Comparison of ENCODE assay signal across 15 cellular contexts in genomic region chr5:52928664-52929063, GRCh38.
A peak's percentile ranks its signal among the peaks of the same experiment; 100 is the strongest.
DNase-seq lines count a peak whose midpoint lies in the region; ATAC-seq and TF ChIP-seq lines count a peak whose summit lies in the region.
"Had no signal": no experiment of that assay in that cellular context is flagged by ENCODE, and none has a peak within 500 bp of the region (broad histone marks: within the 10 kb centered on the region; RNA-seq: fewer than 3 reads in every experiment).

No MANE protein-coding gene starts in this region.

- H3K27ac ChIP-seq in esophagus muscularis mucosa (replicated peaks in 1 of 4) (peak overlapping the region in 3 of 4 donors; percentile 4 to 20 (median 13)), smooth muscle cell (ENCODE audit: low read depth) (peak overlapping the region; percentile 62)
- H3K27ac ChIP-seq: 22Rv1, A549, C4-2B had no signal

- H3K9me2 ChIP-seq in Loucy (replicated peaks; ENCODE audit: low read depth, low read length): no peaks in the 10 kb centered on the region

- H3K36me3 ChIP-seq in Loucy (ENCODE audit: insufficient read depth, low read length) (no peaks in the 10 kb centered on the region), esophagus muscularis mucosa (peaks cover 21 to 90% (median 56%) of the 10 kb centered on the region in 4 donors), smooth muscle cell (ENCODE audit: low read depth) (peaks cover 18% of the 10 kb centered on the region)
- H3K36me3 ChIP-seq: HAP-1 had no signal

- intact Hi-C loops in esophagus muscularis mucosa (cut with DNase I): no loop called here

- 70% methylated on average over 2 of the region's 2 CpGs for WGBS in esophagus muscularis mucosa
- 19% methylated on average over 2 of the region's 2 CpGs for WGBS in smooth muscle cell (ENCODE audit: low lambda C conversion rate)

- no peak for TF ChIP-seq EP300 in esophagus muscularis mucosa (IDR thresholded peaks at IDR 0.05)

- H3K9ac ChIP-seq in Loucy (ENCODE audit: low read depth, low read length, poor library complexity, severe bottlenecking): no peak overlapping the region
- no peak overlapping the region for H3K9ac ChIP-seq in smooth muscle cell (ENCODE audit: low read depth)

- H3K4me3 ChIP-seq in Loucy (ENCODE audit: low read length, poor library complexity, severe bottlenecking) (no peak overlapping the region), esophagus muscularis mucosa (no peak overlapping the region), smooth muscle cell (no peak overlapping the region)
- H3K4me3 ChIP-seq: A549, HAP-1 had no signal

- TF ChIP-seq CTCF in Loucy (conservative IDR thresholded peaks at IDR 0.05; ENCODE audit: low read length) (no peak), esophagus muscularis mucosa (IDR thresholded peaks at IDR 0.05) (no peak), smooth muscle cell (IDR thresholded peaks at IDR 0.05; ENCODE audit: borderline replicate concordance, insufficient read depth, poor library complexity, severe bottlenecking) (no peak)

- no peak for TF ChIP-seq POLR2A in esophagus muscularis mucosa (IDR thresholded peaks at IDR 0.05; ENCODE audit: low read depth)

- peak overlapping the region; percentile 38 for H2AFZ ChIP-seq in Loucy (ENCODE audit: low read length)
- no peak overlapping the region for H2AFZ ChIP-seq in smooth muscle cell (ENCODE audit: low read depth)

- H3F3A ChIP-seq in Loucy (ENCODE audit: low read depth): no peaks in the 10 kb centered on the region
- peaks cover 19% of the 10 kb centered on the region for H3F3A ChIP-seq in smooth muscle cell (ENCODE audit: low read depth)

- H3K4me2 ChIP-seq in Loucy (ENCODE audit: low read depth, low read length, poor library complexity, severe bottlenecking) (no peak overlapping the region), smooth muscle cell (peak overlapping the region; percentile 62)
- H3K4me2 ChIP-seq: A549 had no signal

- H3K27me3 ChIP-seq in Loucy (ENCODE audit: insufficient read depth, low read length, poor library complexity, severe bottlenecking) (no peaks in the 10 kb centered on the region), esophagus muscularis mucosa (no peaks in the 10 kb centered on the region), smooth muscle cell (ENCODE audit: low read depth) (no peaks in the 10 kb centered on the region)

- H3K79me2 ChIP-seq in Loucy (ENCODE audit: insufficient read depth, low read length) (no peaks in the 10 kb centered on the region), smooth muscle cell (ENCODE audit: low read depth) (no peaks in the 10 kb centered on the region)

- ATAC-seq in GM18868 (IDR thresholded peaks at IDR 0.05; ENCODE audit: unreplicated experiment) (peak; percentile 64), GM18517 (IDR thresholded peaks at IDR 0.05; ENCODE audit: unreplicated experiment) (no peak), HG03175 (IDR thresholded peaks at IDR 0.05; ENCODE audit: unreplicated experiment) (no peak)
- ATAC-seq: A549 had no signal

- H3K9me3 ChIP-seq in Loucy (ENCODE audit: insufficient read depth, low read depth, low read length): no peaks in the 10 kb centered on the region
- no peaks in the 10 kb centered on the region for H3K9me3 ChIP-seq in esophagus muscularis mucosa
- no peaks in the 10 kb centered on the region for H3K9me3 ChIP-seq in smooth muscle cell (replicated peaks; ENCODE audit: low read depth)
- H3K9me3 ChIP-seq: A549, Caco-2, HAP-1 had no signal

- H4K20me1 ChIP-seq in Loucy (ENCODE audit: insufficient read depth, low read length, poor library complexity, severe bottlenecking) (no peaks in the 10 kb centered on the region), smooth muscle cell (ENCODE audit: low read depth) (no peaks in the 10 kb centered on the region)

- H3K4me1 ChIP-seq in Loucy (ENCODE audit: insufficient read depth, low read length, poor library complexity, severe bottlenecking) (peaks cover 17% of the 10 kb centered on the region), esophagus muscularis mucosa (peaks cover 0 to 19% (median 17%) of the 10 kb centered on the region in 4 donors), smooth muscle cell (ENCODE audit: low read depth) (peaks cover 6% of the 10 kb centered on the region)
- H3K4me1 ChIP-seq: A549, Caco-2, HAP-1 had no signal

- DNase-seq in esophagus muscularis mucosa (ENCODE audit: extremely low spot score) (no peak), smooth muscle cell (lab: John Stamatoyannopoulos, UW; ENCODE audit: unreplicated experiment) (no peak), NCI-H1436 treated with DMSO at 0.1 percent for 48 hours (lab: John Stamatoyannopoulos, UW) (no peak)
- DNase-seq: AML-193; Caco-2; CD4-positive, alpha-beta T cell; IMR-90 had no signal
